ENCODE assay signal across 8 cellular contexts in the genomic region with DNA sequence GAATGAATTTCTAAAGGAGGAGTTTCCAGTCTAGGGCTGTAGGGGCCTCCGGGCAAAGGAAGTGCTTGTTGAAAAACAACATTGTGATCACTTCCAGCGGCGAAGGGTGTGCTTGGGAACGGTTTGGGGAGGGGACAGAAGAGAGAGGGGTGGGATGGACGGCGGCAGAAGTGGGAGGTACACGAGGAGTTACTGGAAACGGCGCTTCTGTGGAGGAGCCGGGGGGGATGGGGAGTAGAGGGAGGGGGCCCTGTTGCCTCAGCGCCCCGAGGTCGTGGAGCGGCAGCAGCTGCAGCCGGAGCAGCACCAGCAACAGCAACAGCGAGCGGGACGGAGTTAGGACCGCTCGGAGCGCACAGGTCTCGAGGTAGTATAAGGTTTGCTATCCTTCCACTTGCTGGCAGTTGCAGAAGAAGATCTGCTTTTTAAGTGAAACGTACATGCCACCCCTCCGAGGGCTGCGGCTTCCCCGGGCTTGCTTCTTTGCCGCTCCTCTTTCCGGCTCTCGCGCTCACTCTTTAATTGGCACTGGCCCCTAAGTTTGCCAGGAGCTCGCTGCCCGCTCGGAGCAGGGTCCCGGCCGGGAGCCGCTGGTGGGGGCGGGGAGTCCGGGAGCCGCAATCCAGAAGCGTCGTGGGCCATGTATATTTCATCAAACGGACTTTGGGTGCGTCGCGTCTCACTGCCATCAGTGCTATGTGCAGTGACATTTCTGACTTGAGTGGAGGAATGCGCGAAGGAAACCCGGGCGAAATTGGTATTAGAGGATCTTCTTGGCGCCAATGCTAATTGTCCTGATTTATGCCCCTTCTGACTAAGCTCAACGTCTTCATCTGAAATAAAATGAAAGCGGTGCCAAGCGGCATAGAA. TPM values are rescaled to one million over a fixed set of nuclear protein-coding genes. Genes with fewer than 3 reads are reported as not detected.
DNase-seq lines count a peak whose midpoint lies in the region; ATAC-seq and TF ChIP-seq lines count a peak whose summit lies in the region.

No MANE protein-coding gene starts in this region.

- intact Hi-C loops in tibial artery (cut with DNase I; ENCODE audit: low total_unique reads) = loop anchor here (5.0 kb wide), 1 partner anchor 728 kb away; no protein-coding TSS in a partner anchor

- CTCF ChIA-PET in T-cell (lab: Charles Lee) = interaction anchor here in 1 of 2 donors (0.7 kb wide), 1 partner anchor 157 kb away, joined by 3 read pairs; no protein-coding TSS in a partner anchor

- H3K36me3 Mint-ChIP-seq in T-cell (no peaks in the 10 kb centered on the region), memory B cell (no peaks in the 10 kb centered on the region)
- no peaks in the 10 kb centered on the region for H3K36me3 Mint-ChIP-seq in effector memory CD8-positive, alpha-beta T cell (ENCODE audit: insufficient read depth)

- H3K4me3 Mint-ChIP-seq in T-cell (peak overlapping the region; percentile 74 to 87 (median 79)), memory B cell (peak overlapping the region; percentile 96)
- H3K4me3 Mint-ChIP-seq in effector memory CD8-positive, alpha-beta T cell = peak overlapping the region; percentile 84 to 85

- H3K4me3 ChIP-seq in tibial artery = peak overlapping the region; percentile 46 to 49

- peak overlapping the region; percentile 53; the same call in 1 of the 2 replicates for H3K9ac ChIP-seq in ES-I3 (ENCODE audit: low read depth, low read length)

- POLR2A ChIA-PET in T-cell (lab: Charles Lee) = interaction anchor here in 1 of 2 donors (0.6 kb wide), 1 partner anchor 110 kb away, joined by 3 read pairs; no protein-coding TSS in a partner anchor

- no peak overlapping the region for H3K27ac Mint-ChIP-seq in T-cell
- H3K27ac Mint-ChIP-seq in effector memory CD8-positive, alpha-beta T cell = peak overlapping the region in 1 of 2 donors; percentile 62
- peak overlapping the region; percentile 86 for H3K27ac Mint-ChIP-seq in memory B cell

- ATAC-seq in T-cell (replicated peaks in 1 of 4) = peak; percentile 43 to 75 (median 54)
- ATAC-seq in effector memory CD8-positive, alpha-beta T cell (replicated peaks) = peak; percentile 62
- peak; percentile 68 for ATAC-seq in memory B cell (ENCODE audit: low read depth)

- TF ChIP-seq CTCF in tibial artery (IDR thresholded peaks at IDR 0.05) = no peak

- H3K4me1 Mint-ChIP-seq in T-cell = peaks cover 22 to 31% (median 25%) of the 10 kb centered on the region in 3 donors
- peaks cover 8 to 16% of the 10 kb centered on the region in 2 donors for H3K4me1 Mint-ChIP-seq in effector memory CD8-positive, alpha-beta T cell (ENCODE audit: low read depth in 2 of 2)
- H3K4me1 Mint-ChIP-seq in memory B cell = peaks cover 15% of the 10 kb centered on the region

- H3K9me3 ChIP-seq in ES-I3 (ENCODE audit: control insufficient read depth, insufficient read depth, low read length) = no peaks in the 10 kb centered on the region
- no peaks in the 10 kb centered on the region for H3K9me3 ChIP-seq in tibial artery

- H3K4me1 ChIP-seq in ES-I3 (ENCODE audit: insufficient read depth, low read length) (peaks cover 19% of the 10 kb centered on the region), tibial artery (peaks cover 0 to 24% (median 21%) of the 10 kb centered on the region in 4 donors)

- H3K27ac ChIP-seq in tibial artery = no peak overlapping the region

- peaks cover 0 to 31% of the 10 kb centered on the region in 2 donors for H3K27me3 ChIP-seq in tibial artery

- H3K36me3 ChIP-seq in ES-I3 (ENCODE audit: insufficient read depth, low read length) = no peaks in the 10 kb centered on the region
- no peaks in the 10 kb centered on the region for H3K36me3 ChIP-seq in tibial artery

- peak; percentile 54 for DNase-seq in HCEC 1CT
- peak in 13 of 34 experiments; percentile 0 to 25 (median 7) for DNase-seq in T-cell
- DNase-seq in effector memory CD8-positive, alpha-beta T cell = no peak
- DNase-seq in memory B cell (ENCODE audit: low spot score in 2 of 2) = peak; percentile 36 to 37
- DNase-seq in tibial artery = peak; percentile 22 to 64
- DNase-seq in MV-4-11 (lab: John Stamatoyannopoulos, UW) = no peak
- DNase-seq in central memory CD4-positive, alpha-beta T cell = no peak

- H3K9me3 Mint-ChIP-seq in T-cell = no peaks in the 10 kb centered on the region
- H3K9me3 Mint-ChIP-seq in effector memory CD8-positive, alpha-beta T cell = no peaks in the 10 kb centered on the region
- H3K9me3 Mint-ChIP-seq in memory B cell = no peaks in the 10 kb centered on the region

- peaks cover 49 to 66% of the 10 kb centered on the region in 2 donors for H3K27me3 Mint-ChIP-seq in T-cell
- peaks cover 57 to 60% of the 10 kb centered on the region in 2 donors for H3K27me3 Mint-ChIP-seq in effector memory CD8-positive, alpha-beta T cell
- peaks cover 1% of the 10 kb centered on the region for H3K27me3 Mint-ChIP-seq in memory B cell

RNA-seq across cellular contexts. Expression of a gene that starts 0.8 kb away (rescaled TPM):
- under 1 TPM in 1 of 5 donors, not detected in 4; 0.13 TPM for total RNA-seq in T-cell

Comparison
In these comparisons a context has a peak if more than half of its experiments do, and no peak if none do; other contexts are left out.
1. DNase-seq: peak in HCEC 1CT (single experiment), memory B cell (2 of 2) and tibial artery (2 of 2); none in effector memory CD8-positive, alpha-beta T cell (0 of 3), MV-4-11 (single experiment) and central memory CD4-positive, alpha-beta T cell (single experiment).
2. Peak in every context shown above with its lines, with median percentiles within 50 percentile points of each other: ATAC-seq and H3K4me3 Mint-ChIP-seq.